8 cellular contexts compared by ENCODE assay signal in genomic region chrX:132023896-132024386, GRCh38. TPM values are rescaled to one million over a fixed set of nuclear protein-coding genes. Genes with fewer than 3 reads are reported as not detected.
A peak's percentile ranks its signal among the peaks of the same experiment; 100 is the strongest.
DNase-seq lines count a peak whose midpoint lies in the region; ATAC-seq and FAIRE-seq lines count a peak whose summit lies in the region.

No MANE protein-coding gene starts in this region.

- peaks cover 10% of the 10 kb centered on the region for H3K79me2 ChIP-seq in ACC112 (ENCODE audit: control insufficient read depth, insufficient read depth, low read length, unreplicated experiment)

- H3K4me1 ChIP-seq in ACC112 (ENCODE audit: control insufficient read depth, insufficient read depth, low read length, unreplicated experiment) = peaks cover 3% of the 10 kb centered on the region

- peak; percentile 94 for FAIRE-seq in GM19239 (lab: Jason Lieb, UNC)

- no peak overlapping the region for H3K27ac ChIP-seq in ACC112 (ENCODE audit: low read depth, low read length)

- H2AFZ ChIP-seq in ACC112 (ENCODE audit: low read length, unreplicated experiment) = peak overlapping the region; percentile 68

- H3K36me3 ChIP-seq in ACC112 (ENCODE audit: insufficient read depth, low read length) = no peaks in the 10 kb centered on the region

- H3K27me3 ChIP-seq in ACC112 (ENCODE audit: insufficient read depth, low read length) = no peaks in the 10 kb centered on the region

- peak overlapping the region; percentile 96 for H3K4me3 ChIP-seq in ACC112 (ENCODE audit: low read depth, low read length)

- ATAC-seq in HG03342 (IDR thresholded peaks at IDR 0.05; ENCODE audit: unreplicated experiment) = peak; percentile 44
- ATAC-seq in left lobe of liver = peak; percentile 32

- DNase-seq in GM19239 (ENCODE audit: insufficient read length, low spot score) = no peak
- DNase-seq in T-helper 22 cell (ENCODE audit: low read depth) = peak; percentile 11
- peak; percentile 4 for DNase-seq in brain pericyte (ENCODE audit: low read depth, low spot score)
- DNase-seq in left lobe of liver (ENCODE audit: low spot score) = no peak
- DNase-seq in stimulated activated CD4-positive, alpha-beta T cell treated with anti-CD3 and anti-CD28 coated beads, TNF-alpha, amount 100 ng/mL, for 4 hours (ENCODE audit: low read depth in 3 of 3) = peak in 2 of 3 experiments; percentile 11 to 14
- no peak for DNase-seq in DMS79 (lab: John Stamatoyannopoulos, UW)

RNA-seq across cellular contexts. Expression of gene STK26, which starts 0.8 kb away (rescaled TPM):
- total RNA-seq in left lobe of liver = 3.2 TPM

Comparison
In these comparisons a context has a peak if more than half of its experiments do, and no peak if none do; other contexts are left out.
1. DNase-seq: peak in T-helper 22 cell (single experiment), brain pericyte (single experiment) and stimulated activated CD4-positive, alpha-beta T cell treated with anti-CD3 and anti-CD28 coated beads, TNF-alpha, amount 100 ng/mL, for 4 hours (2 of 3); none in GM19239 (single experiment), left lobe of liver (single experiment) and DMS79 (single experiment).